ENCODE assay signal across 1 cellular context in genomic region chr1:99766378-99766800, GRCh38.
TF ChIP-seq lines count a peak whose summit lies in the region.

FRRS1 (minus strand) TSS chr1:99766635; CDS start chr1:99748768, 17,867 bp downstream.

TF ChIP-seq in K562, 482 proteins besides CTCF, POLR2A, EP300 and RAD21 (continued from another document and continues in another):
- TF ChIP-seq SFPQ (IDR thresholded peaks at IDR 0.05; ENCODE audit: low read depth, low read length), result no peak
- no peak for TF ChIP-seq ATF3 (IDR thresholded peaks at IDR 0.05)
- no peak for TF ChIP-seq ATF3 (CRISPR knock-in tag; conservative IDR thresholded peaks at IDR 0.05)
- no peak for TF ChIP-seq ZNF707 (CRISPR knock-in tag; conservative IDR thresholded peaks at IDR 0.05)
- no peak for TF ChIP-seq RBM17 (IDR thresholded peaks at IDR 0.05; ENCODE audit: borderline replicate concordance, low read depth, low read length)
- TF ChIP-seq AFF4 (CRISPR knock-in tag; IDR thresholded peaks at IDR 0.05), result peak; percentile 76
- TF ChIP-seq RNF219 (CRISPR knock-in tag; IDR thresholded peaks at IDR 0.05), result no peak
- 0 out of 2 replicates have a peak, but pooled peaks have one; percentile 24 for TF ChIP-seq GTF2E2 (tag; IDR thresholded peaks at IDR 0.05)
- TF ChIP-seq PATZ1 (CRISPR knock-in tag; IDR thresholded peaks at IDR 0.05; ENCODE audit: borderline replicate concordance), result no peak
- TF ChIP-seq ATF4 (CRISPR knock-in tag; IDR thresholded peaks at IDR 0.05), result no peak
- TF ChIP-seq UBTF (IDR thresholded peaks at IDR 0.05; ENCODE audit: borderline replicate concordance in 1 of 2, low read depth in 2 of 2, low read length in 2 of 2), result no peak
- TF ChIP-seq BHLHE40 (IDR thresholded peaks at IDR 0.05; ENCODE audit: low read length), result peak; percentile 36; the same call in 1 of the 2 replicates
- TF ChIP-seq SUPT5H (IDR thresholded peaks at IDR 0.05), result peak; percentile 67
- no peak for TF ChIP-seq ZNF212 (CRISPR knock-in tag; IDR thresholded peaks at IDR 0.05)
- TF ChIP-seq CREB3 (tag; conservative IDR thresholded peaks at IDR 0.05; ENCODE audit: low read depth), result no peak
- TF ChIP-seq FOXJ3 (CRISPR knock-in tag; IDR thresholded peaks at IDR 0.05), result no peak
- no peak for TF ChIP-seq RFX5 (IDR thresholded peaks at IDR 0.05; ENCODE audit: low read depth, low read length)
- no peak for TF ChIP-seq CREB1 (IDR thresholded peaks at IDR 0.05)
- peak; percentile 29; the same call in 1 of the 2 replicates for TF ChIP-seq CREB1 (CRISPR knock-in tag; IDR thresholded peaks at IDR 0.05)
- no peak for TF ChIP-seq CHCHD3 (CRISPR knock-in tag; IDR thresholded peaks at IDR 0.05)
- TF ChIP-seq DPF2 (IDR thresholded peaks at IDR 0.05), result peak; percentile 14; the same call in 1 of the 2 replicates
- peak; percentile 71 for TF ChIP-seq BRD9 (IDR thresholded peaks at IDR 0.05; ENCODE audit: low read depth, partially characterized antibody)
- TF ChIP-seq BACH1 (tag; IDR thresholded peaks at IDR 0.05), result no peak
- TF ChIP-seq ZBTB40 (IDR thresholded peaks at IDR 0.05), result peak; percentile 64; the same call in 1 of the 2 replicates
- no peak for TF ChIP-seq ZBTB40 (CRISPR knock-in tag; IDR thresholded peaks at IDR 0.05)
- no peak for TF ChIP-seq KLF16 (IDR thresholded peaks at IDR 0.05)
- no peak for TF ChIP-seq MCM5 (IDR thresholded peaks at IDR 0.05; ENCODE audit: low read depth)
- TF ChIP-seq PHF8 (IDR thresholded peaks at IDR 0.05; ENCODE audit: borderline replicate concordance, low read length), result peak; percentile 68
- no peak for TF ChIP-seq BRF1 (IDR thresholded peaks at IDR 0.05; ENCODE audit: borderline replicate concordance, extremely low read depth, insufficient read length)
- TF ChIP-seq LCOR (CRISPR knock-in tag; IDR thresholded peaks at IDR 0.05), result peak; percentile 76
